ENCODE assay signal across 1 cellular context in the genomic region with DNA sequence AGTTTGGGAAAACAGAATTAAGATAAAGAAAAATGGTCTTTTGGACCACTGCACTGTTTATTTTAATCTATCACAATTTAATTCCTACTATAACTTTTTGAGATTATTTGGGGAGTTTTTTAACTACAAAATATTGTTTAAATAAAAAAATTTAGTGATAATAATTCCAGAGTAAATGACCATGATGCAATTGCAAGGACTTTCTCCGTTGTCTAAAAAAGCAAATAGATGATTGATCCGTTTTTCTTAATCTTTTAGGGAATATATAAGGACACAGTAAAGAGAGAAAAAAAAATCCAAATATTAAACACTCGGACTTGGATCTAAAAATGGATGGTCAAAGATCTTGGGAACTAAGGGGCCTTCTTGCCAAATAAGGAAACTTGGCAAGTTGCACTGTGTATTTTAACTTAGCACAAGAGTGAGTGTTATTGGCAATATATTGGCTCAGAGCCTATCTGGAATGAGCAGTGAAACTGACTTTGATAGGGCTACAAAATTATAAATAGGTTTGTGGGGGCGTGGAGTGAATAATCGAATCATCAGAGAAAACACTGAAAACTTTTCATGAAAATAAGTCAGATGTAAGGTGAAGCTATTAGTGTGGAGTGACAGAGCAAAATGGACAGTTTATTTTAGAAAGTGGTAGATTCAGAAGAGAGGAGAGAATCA.
TF ChIP-seq lines count a peak whose summit lies in the region.

No MANE protein-coding gene starts in this region.

TF ChIP-seq in K562, 482 proteins besides CTCF, POLR2A, EP300 and RAD21 (continued from another document and continues in another):
- TF ChIP-seq ZNF444 (CRISPR knock-in tag; IDR thresholded peaks at IDR 0.05) (no peak), ZNF175 (CRISPR knock-in tag; IDR thresholded peaks at IDR 0.05; ENCODE audit: low read depth) (no peak), NCOR1 (IDR thresholded peaks at IDR 0.05) (peak; percentile 40; the same call in 1 of the 2 replicates), SUPT5H (IDR thresholded peaks at IDR 0.05) (no peak), IFI16 (CRISPR knock-in tag; IDR thresholded peaks at IDR 0.05) (no peak), NFIX (CRISPR knock-in tag; IDR thresholded peaks at IDR 0.05; ENCODE audit: low read depth) (no peak), FOXJ2 (tag; IDR thresholded peaks at IDR 0.05) (0 out of 2 replicates have a peak, but pooled peaks have one; percentile 18), MYC (IDR thresholded peaks at IDR 0.05; ENCODE audit: low read depth, low read length) (no peak), MYC (CRISPR knock-in tag; IDR thresholded peaks at IDR 0.05; ENCODE audit: borderline replicate concordance, low read depth) (no peak), EGR1 (conservative IDR thresholded peaks at IDR 0.05) (peak; percentile 86), LARP7 (IDR thresholded peaks at IDR 0.05) (no peak), MYBL2 (IDR thresholded peaks at IDR 0.05; ENCODE audit: low read depth) (no peak), MYBL2 (CRISPR knock-in tag; IDR thresholded peaks at IDR 0.05; ENCODE audit: borderline replicate concordance) (no peak), NFIC (IDR thresholded peaks at IDR 0.05) (peak; percentile 85), DDX20 (tag; IDR thresholded peaks at IDR 0.05; ENCODE audit: low read depth) (0 out of 2 replicates have a peak, but pooled peaks have one; percentile 15), ZNF23 (CRISPR knock-in tag; IDR thresholded peaks at IDR 0.05) (no peak), ARID2 (IDR thresholded peaks at IDR 0.05) (no peak), MEF2A (IDR thresholded peaks at IDR 0.05; ENCODE audit: control insufficient read depth, low read depth, low read length) (0 out of 2 replicates have a peak, but pooled peaks have one; percentile 44), KLF6 (CRISPR knock-in tag; IDR thresholded peaks at IDR 0.05; ENCODE audit: borderline replicate concordance) (no peak), MAFG (tag; conservative IDR thresholded peaks at IDR 0.05) (0 out of 2 replicates have a peak, but pooled peaks have one; percentile 5), DPF2 (IDR thresholded peaks at IDR 0.05) (peak; percentile 70), RBM34 (IDR thresholded peaks at IDR 0.05; ENCODE audit: borderline replicate concordance, insufficient read depth, low read length) (no peak), POLR2H (tag; IDR thresholded peaks at IDR 0.05; ENCODE audit: low read depth) (peak; percentile 53; the same call in 1 of the 2 replicates), CHCHD3 (CRISPR knock-in tag; IDR thresholded peaks at IDR 0.05) (no peak), RBM25 (IDR thresholded peaks at IDR 0.05; ENCODE audit: low read depth, low read length, severe bottlenecking) (no peak), XRCC4 (IDR thresholded peaks at IDR 0.05; ENCODE audit: extremely low read depth, insufficient read depth, insufficient read length) (no peak), HEY1 (CRISPR knock-in tag; IDR thresholded peaks at IDR 0.05; ENCODE audit: borderline replicate concordance) (no peak), CTBP1 (IDR thresholded peaks at IDR 0.05; ENCODE audit: borderline replicate concordance) (no peak), ZNF184 (CRISPR knock-in tag; IDR thresholded peaks at IDR 0.05) (no peak), HOXB6 (CRISPR knock-in tag; IDR thresholded peaks at IDR 0.05; ENCODE audit: borderline replicate concordance) (no peak), KAT2B (IDR thresholded peaks at IDR 0.05; ENCODE audit: low read depth, low read length) (no peak), ZC3H4 (CRISPR knock-in tag; IDR thresholded peaks at IDR 0.05; ENCODE audit: borderline replicate concordance) (no peak), SMARCC2 (IDR thresholded peaks at IDR 0.05; ENCODE audit: low read depth) (0 out of 2 replicates have a peak, but pooled peaks have one; percentile 30), SAFB2 (IDR thresholded peaks at IDR 0.05; ENCODE audit: borderline replicate concordance, low read depth, low read length, severe bottlenecking) (no peak), ZNF324 (CRISPR knock-in tag; IDR thresholded peaks at IDR 0.05) (no peak)
- TF ChIP-seq, protein P1, sequence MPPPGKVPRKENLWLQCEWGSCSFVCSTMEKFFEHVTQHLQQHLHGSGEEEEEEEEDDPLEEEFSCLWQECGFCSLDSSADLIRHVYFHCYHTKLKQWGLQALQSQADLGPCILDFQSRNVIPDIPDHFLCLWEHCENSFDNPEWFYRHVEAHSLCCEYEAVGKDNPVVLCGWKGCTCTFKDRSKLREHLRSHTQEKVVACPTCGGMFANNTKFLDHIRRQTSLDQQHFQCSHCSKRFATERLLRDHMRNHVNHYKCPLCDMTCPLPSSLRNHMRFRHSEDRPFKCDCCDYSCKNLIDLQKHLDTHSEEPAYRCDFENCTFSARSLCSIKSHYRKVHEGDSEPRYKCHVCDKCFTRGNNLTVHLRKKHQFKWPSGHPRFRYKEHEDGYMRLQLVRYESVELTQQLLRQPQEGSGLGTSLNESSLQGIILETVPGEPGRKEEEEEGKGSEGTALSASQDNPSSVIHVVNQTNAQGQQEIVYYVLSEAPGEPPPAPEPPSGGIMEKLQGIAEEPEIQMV (tag; conservative IDR thresholded peaks at IDR 0.05; ENCODE audit: low read depth): no peak
- TF ChIP-seq, protein P2, sequence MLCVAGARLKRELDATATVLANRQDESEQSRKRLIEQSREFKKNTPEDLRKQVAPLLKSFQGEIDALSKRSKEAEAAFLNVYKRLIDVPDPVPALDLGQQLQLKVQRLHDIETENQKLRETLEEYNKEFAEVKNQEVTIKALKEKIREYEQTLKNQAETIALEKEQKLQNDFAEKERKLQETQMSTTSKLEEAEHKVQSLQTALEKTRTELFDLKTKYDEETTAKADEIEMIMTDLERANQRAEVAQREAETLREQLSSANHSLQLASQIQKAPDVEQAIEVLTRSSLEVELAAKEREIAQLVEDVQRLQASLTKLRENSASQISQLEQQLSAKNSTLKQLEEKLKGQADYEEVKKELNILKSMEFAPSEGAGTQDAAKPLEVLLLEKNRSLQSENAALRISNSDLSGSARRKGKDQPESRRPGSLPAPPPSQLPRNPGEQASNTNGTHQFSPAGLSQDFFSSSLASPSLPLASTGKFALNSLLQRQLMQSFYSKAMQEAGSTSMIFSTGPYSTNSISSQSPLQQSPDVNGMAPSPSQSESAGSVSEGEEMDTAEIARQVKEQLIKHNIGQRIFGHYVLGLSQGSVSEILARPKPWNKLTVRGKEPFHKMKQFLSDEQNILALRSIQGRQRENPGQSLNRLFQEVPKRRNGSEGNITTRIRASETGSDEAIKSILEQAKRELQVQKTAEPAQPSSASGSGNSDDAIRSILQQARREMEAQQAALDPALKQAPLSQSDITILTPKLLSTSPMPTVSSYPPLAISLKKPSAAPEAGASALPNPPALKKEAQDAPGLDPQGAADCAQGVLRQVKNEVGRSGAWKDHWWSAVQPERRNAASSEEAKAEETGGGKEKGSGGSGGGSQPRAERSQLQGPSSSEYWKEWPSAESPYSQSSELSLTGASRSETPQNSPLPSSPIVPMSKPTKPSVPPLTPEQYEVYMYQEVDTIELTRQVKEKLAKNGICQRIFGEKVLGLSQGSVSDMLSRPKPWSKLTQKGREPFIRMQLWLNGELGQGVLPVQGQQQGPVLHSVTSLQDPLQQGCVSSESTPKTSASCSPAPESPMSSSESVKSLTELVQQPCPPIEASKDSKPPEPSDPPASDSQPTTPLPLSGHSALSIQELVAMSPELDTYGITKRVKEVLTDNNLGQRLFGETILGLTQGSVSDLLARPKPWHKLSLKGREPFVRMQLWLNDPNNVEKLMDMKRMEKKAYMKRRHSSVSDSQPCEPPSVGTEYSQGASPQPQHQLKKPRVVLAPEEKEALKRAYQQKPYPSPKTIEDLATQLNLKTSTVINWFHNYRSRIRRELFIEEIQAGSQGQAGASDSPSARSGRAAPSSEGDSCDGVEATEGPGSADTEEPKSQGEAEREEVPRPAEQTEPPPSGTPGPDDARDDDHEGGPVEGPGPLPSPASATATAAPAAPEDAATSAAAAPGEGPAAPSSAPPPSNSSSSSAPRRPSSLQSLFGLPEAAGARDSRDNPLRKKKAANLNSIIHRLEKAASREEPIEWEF (CRISPR knock-in tag; IDR thresholded peaks at IDR 0.05): peak; percentile 97; the same call in 1 of the 2 replicates
- TF ChIP-seq, protein P3, sequence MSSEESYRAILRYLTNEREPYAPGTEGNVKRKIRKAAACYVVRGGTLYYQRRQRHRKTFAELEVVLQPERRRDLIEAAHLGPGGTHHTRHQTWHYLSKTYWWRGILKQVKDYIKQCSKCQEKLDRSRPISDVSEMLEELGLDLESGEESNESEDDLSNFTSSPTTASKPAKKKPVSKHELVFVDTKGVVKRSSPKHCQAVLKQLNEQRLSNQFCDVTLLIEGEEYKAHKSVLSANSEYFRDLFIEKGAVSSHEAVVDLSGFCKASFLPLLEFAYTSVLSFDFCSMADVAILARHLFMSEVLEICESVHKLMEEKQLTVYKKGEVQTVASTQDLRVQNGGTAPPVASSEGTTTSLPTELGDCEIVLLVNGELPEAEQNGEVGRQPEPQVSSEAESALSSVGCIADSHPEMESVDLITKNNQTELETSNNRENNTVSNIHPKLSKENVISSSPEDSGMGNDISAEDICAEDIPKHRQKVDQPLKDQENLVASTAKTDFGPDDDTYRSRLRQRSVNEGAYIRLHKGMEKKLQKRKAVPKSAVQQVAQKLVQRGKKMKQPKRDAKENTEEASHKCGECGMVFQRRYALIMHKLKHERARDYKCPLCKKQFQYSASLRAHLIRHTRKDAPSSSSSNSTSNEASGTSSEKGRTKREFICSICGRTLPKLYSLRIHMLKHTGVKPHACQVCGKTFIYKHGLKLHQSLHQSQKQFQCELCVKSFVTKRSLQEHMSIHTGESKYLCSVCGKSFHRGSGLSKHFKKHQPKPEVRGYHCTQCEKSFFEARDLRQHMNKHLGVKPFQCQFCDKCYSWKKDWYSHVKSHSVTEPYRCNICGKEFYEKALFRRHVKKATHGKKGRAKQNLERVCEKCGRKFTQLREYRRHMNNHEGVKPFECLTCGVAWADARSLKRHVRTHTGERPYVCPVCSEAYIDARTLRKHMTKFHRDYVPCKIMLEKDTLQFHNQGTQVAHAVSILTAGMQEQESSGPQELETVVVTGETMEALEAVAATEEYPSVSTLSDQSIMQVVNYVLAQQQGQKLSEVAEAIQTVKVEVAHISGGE (CRISPR knock-in tag; IDR thresholded peaks at IDR 0.05): no peak
- TF ChIP-seq, protein P4, sequence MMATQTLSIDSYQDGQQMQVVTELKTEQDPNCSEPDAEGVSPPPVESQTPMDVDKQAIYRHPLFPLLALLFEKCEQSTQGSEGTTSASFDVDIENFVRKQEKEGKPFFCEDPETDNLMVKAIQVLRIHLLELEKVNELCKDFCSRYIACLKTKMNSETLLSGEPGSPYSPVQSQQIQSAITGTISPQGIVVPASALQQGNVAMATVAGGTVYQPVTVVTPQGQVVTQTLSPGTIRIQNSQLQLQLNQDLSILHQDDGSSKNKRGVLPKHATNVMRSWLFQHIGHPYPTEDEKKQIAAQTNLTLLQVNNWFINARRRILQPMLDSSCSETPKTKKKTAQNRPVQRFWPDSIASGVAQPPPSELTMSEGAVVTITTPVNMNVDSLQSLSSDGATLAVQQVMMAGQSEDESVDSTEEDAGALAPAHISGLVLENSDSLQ (IDR thresholded peaks at IDR 0.05): peak; percentile 47; the same call in 1 of the 2 replicates
- TF ChIP-seq, protein P5, sequence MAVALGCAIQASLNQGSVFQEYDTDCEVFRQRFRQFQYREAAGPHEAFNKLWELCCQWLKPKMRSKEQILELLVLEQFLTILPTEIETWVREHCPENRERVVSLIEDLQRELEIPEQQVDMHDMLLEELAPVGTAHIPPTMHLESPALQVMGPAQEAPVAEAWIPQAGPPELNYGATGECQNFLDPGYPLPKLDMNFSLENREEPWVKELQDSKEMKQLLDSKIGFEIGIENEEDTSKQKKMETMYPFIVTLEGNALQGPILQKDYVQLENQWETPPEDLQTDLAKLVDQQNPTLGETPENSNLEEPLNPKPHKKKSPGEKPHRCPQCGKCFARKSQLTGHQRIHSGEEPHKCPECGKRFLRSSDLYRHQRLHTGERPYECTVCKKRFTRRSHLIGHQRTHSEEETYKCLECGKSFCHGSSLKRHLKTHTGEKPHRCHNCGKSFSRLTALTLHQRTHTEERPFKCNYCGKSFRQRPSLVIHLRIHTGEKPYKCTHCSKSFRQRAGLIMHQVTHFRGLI (CRISPR knock-in tag; IDR thresholded peaks at IDR 0.05): no peak
- TF ChIP-seq, protein P6, sequence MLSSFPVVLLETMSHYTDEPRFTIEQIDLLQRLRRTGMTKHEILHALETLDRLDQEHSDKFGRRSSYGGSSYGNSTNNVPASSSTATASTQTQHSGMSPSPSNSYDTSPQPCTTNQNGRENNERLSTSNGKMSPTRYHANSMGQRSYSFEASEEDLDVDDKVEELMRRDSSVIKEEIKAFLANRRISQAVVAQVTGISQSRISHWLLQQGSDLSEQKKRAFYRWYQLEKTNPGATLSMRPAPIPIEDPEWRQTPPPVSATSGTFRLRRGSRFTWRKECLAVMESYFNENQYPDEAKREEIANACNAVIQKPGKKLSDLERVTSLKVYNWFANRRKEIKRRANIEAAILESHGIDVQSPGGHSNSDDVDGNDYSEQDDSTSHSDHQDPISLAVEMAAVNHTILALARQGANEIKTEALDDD (IDR thresholded peaks at IDR 0.05): no peak
- TF ChIP-seq, protein P7, sequence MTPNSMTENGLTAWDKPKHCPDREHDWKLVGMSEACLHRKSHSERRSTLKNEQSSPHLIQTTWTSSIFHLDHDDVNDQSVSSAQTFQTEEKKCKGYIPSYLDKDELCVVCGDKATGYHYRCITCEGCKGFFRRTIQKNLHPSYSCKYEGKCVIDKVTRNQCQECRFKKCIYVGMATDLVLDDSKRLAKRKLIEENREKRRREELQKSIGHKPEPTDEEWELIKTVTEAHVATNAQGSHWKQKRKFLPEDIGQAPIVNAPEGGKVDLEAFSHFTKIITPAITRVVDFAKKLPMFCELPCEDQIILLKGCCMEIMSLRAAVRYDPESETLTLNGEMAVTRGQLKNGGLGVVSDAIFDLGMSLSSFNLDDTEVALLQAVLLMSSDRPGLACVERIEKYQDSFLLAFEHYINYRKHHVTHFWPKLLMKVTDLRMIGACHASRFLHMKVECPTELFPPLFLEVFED (CRISPR knock-in tag; conservative IDR thresholded peaks at IDR 0.05): no peak
- TF ChIP-seq, protein P8, sequence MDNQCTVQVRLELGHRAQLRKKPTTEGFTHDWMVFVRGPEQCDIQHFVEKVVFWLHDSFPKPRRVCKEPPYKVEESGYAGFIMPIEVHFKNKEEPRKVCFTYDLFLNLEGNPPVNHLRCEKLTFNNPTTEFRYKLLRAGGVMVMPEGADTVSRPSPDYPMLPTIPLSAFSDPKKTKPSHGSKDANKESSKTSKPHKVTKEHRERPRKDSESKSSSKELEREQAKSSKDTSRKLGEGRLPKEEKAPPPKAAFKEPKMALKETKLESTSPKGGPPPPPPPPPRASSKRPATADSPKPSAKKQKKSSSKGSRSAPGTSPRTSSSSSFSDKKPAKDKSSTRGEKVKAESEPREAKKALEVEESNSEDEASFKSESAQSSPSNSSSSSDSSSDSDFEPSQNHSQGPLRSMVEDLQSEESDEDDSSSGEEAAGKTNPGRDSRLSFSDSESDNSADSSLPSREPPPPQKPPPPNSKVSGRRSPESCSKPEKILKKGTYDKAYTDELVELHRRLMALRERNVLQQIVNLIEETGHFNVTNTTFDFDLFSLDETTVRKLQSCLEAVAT (IDR thresholded peaks at IDR 0.05): peak in 1 of 2 experiments; percentile 52; a peak in 1 of 4 replicates
